ENCODE assay signal across 9 cellular contexts in the genomic region with DNA sequence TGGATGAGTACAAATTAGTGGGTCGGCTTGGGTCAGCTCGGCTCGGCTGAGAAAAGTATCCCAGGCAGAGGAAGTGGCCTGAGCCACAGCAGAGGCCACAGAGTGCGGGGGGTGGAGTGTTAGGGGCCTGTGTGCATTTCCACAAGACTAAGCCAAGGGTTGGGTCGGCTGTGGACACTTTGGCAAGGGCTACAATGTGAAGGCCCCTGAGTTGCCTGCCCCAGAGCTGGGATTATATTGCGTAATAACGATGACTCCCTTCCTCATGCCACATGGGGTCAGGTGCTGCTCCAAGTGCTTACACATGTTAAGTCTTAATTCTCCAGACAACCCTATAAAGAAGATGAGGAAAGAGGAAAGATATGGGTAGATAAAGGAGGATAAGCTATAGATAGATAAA. TPM values are rescaled to one million over a fixed set of nuclear protein-coding genes. Genes with fewer than 3 reads are reported as not detected.
DNase-seq lines count a peak whose midpoint lies in the region; FAIRE-seq and TF ChIP-seq lines count a peak whose summit lies in the region.
"Had no signal": no experiment of that assay in that cellular context is flagged by ENCODE, and none has a peak within 500 bp of the region (broad histone marks: within the 10 kb centered on the region; RNA-seq: fewer than 3 reads in every experiment).

No MANE protein-coding gene starts in this region.

- no peak overlapping the region for H3K18ac ChIP-seq in H1 (ENCODE audit: extremely low read depth, low read length)

- H3K9ac ChIP-seq in H1 (replicated peaks in 1 of 4; ENCODE audit: extremely low read depth in 1 of 4, low read depth in 3 of 4, low read length in 3 of 4) = no peak overlapping the region

- H3K23me2 ChIP-seq in H1 (ENCODE audit: low read depth, low read length) = no peaks in the 10 kb centered on the region

- H3K23ac ChIP-seq in H1 (ENCODE audit: insufficient read length) = no peak overlapping the region

- TF ChIP-seq POLR2A in H1 (IDR thresholded peaks at IDR 0.05; ENCODE audit: control extremely low read depth in 1 of 2, low read depth in 2 of 2, low read length in 2 of 2) = no peak

- no peak overlapping the region for H2AFZ ChIP-seq in H1 (ENCODE audit: low read length)

- H2BK5ac ChIP-seq in H1 (ENCODE audit: low read depth, low read length) = no peak overlapping the region

- no peak overlapping the region for H2BK15ac ChIP-seq in H1 (ENCODE audit: low read length)

- no peak overlapping the region for H4K91ac ChIP-seq in H1 (replicated peaks; ENCODE audit: insufficient read length, low read length)

- no peak overlapping the region for H3K27ac ChIP-seq in H1 (ENCODE audit: low read depth, low read length)

- H3K27ac Mint-ChIP-seq in osteocyte (ENCODE audit: unreplicated experiment) = peak overlapping the region; percentile 71

- H3K4me2 ChIP-seq in H1 (ENCODE audit: insufficient read depth in 1 of 2, low read depth in 2 of 2, low read length in 2 of 2) = no peak overlapping the region

- POLR2A ChIA-PET in H1 (lab: Charles Lee; ENCODE audit: partially characterized antibody) = no interaction called here

- H4K5ac ChIP-seq in H1 (ENCODE audit: insufficient read length, low read depth, low read length) = no peak overlapping the region

- no peak overlapping the region for H2BK12ac ChIP-seq in H1 (ENCODE audit: low read depth, low read length)

- FAIRE-seq in H1 (lab: Jason Lieb, UNC) = no peak
- FAIRE-seq: endothelial cell of umbilical vein had no signal

- no peak for TF ChIP-seq CTCF in H1 (IDR thresholded peaks at IDR 0.05; ENCODE audit: control extremely low read depth in 1 of 3, insufficient read depth in 1 of 3, low read depth in 1 of 3, low read length in 3 of 3)
- TF ChIP-seq CTCF in osteocyte (IDR thresholded peaks at IDR 0.05) = no peak

- H3K14ac ChIP-seq in H1 (ENCODE audit: insufficient read length) = no peak overlapping the region

- H3K4me1 ChIP-seq in H1 (replicated peaks in 1 of 4; ENCODE audit: control insufficient read depth in 3 of 4, insufficient read depth in 4 of 4, low read length in 3 of 4) = peaks cover 4 to 18% (median 6%) of the 10 kb centered on the region in 4 experiments

- no peaks in the 10 kb centered on the region for H3K36me3 Mint-ChIP-seq in osteocyte (ENCODE audit: unreplicated experiment)

- intact Hi-C loops in posterior cingulate gyrus (cut with DNase I) = no loop called here

- no peaks in the 10 kb centered on the region for H3K27me3 Mint-ChIP-seq in osteocyte (ENCODE audit: unreplicated experiment)

- H3K79me2 ChIP-seq in H1 (ENCODE audit: control insufficient read depth in 1 of 2, insufficient read depth in 2 of 2, low read length in 2 of 2) = 0 out of 4 replicates have a peak, but pooled peaks cover 0 to 2% of the 10 kb centered on the region in 2 experiments

- H2BK20ac ChIP-seq in H1 (ENCODE audit: low read length) = no peak overlapping the region

- H4K20me1 ChIP-seq in H1 (replicated peaks in 1 of 2; ENCODE audit: control insufficient read depth in 1 of 2, insufficient read depth in 2 of 2, low read length in 2 of 2) = peaks cover 2% of the 10 kb centered on the region in 2 experiments

- 93% methylated on average over 7 of the region's 7 CpGs; no CpG with 5 or more reads in 1 of the 2 experiments for WGBS in H1 (ENCODE audit: extremely low coverage in 1 of 2, insufficient coverage in 1 of 2, insufficient read length in 1 of 2, insufficient replicate concordance in 2 of 2, low coverage in 1 of 2, low lambda C conversion rate in 2 of 2, missing lambda C conversion rate in 1 of 2), 2 experiments

- H3K36me3 ChIP-seq in H1 (ENCODE audit: control insufficient read depth in 2 of 4, insufficient read depth in 4 of 4, low read length in 3 of 4) = no peaks in the 10 kb centered on the region

- no peak overlapping the region for H4K8ac ChIP-seq in H1 (ENCODE audit: extremely low read depth, insufficient read depth, low read length)

- no peak overlapping the region for H3K4ac ChIP-seq in H1 (replicated peaks; ENCODE audit: insufficient read length, low read depth, low read length)

- H3K4me3 Mint-ChIP-seq in osteocyte (ENCODE audit: unreplicated experiment) = no peak overlapping the region

- H3K56ac ChIP-seq in H1 (replicated peaks; ENCODE audit: insufficient read length, low read depth, low read length) = no peak overlapping the region

- H3K79me1 ChIP-seq in H1 (ENCODE audit: low read depth, low read length) = no peaks in the 10 kb centered on the region; the same call in 1 of the 2 replicates

- no peaks in the 10 kb centered on the region for H3K9me3 Mint-ChIP-seq in osteocyte (ENCODE audit: unreplicated experiment)

- no peaks in the 10 kb centered on the region for H3K9me3 ChIP-seq in H1 (ENCODE audit: insufficient read depth in 2 of 2, low read depth in 1 of 2, low read length in 1 of 2)

- H3K4me3 ChIP-seq in H1 (ENCODE audit: extremely low read depth in 1 of 4, insufficient read depth in 2 of 4, low read depth in 3 of 4, low read length in 4 of 4) = no peak overlapping the region

- CTCF ChIA-PET in H1 (lab: Charles Lee; ENCODE audit: partially characterized antibody) = interaction anchor here (0.7 to 24.3 kb wide), 13 partner anchors 11 to 161 kb away, joined by 3 to 240 read pairs (median 5); a partner anchor contains a TSS

- no peak overlapping the region for H2AK5ac ChIP-seq in H1 (ENCODE audit: low read depth, low read length)

- H3K4me1 Mint-ChIP-seq in osteocyte (ENCODE audit: unreplicated experiment) = peaks cover 76% of the 10 kb centered on the region

- TF ChIP-seq RAD21 in H1 (IDR thresholded peaks at IDR 0.05 in 1 of 2, conservative IDR thresholded peaks at IDR 0.05 in 1 of 2; ENCODE audit: low read depth in 2 of 2, low read length in 2 of 2) = no peak

- peak; percentile 62 for DNase-seq in CD1c-positive myeloid dendritic cell (ENCODE audit: extremely low spot score)
- peak; percentile 20 for DNase-seq in NCI-H226
- DNase-seq in H1 (ENCODE audit: low read depth in 1 of 2, low spot score in 2 of 2) = no peak
- peak; percentile 56 for DNase-seq in osteocyte (ENCODE audit: extremely low spot score, unreplicated experiment)
- no peak for DNase-seq in superior temporal gyrus (ENCODE audit: extremely low spot score)
- no peak for DNase-seq in mesenteric fat pad (ENCODE audit: low spot score)
- no peak for DNase-seq in posterior cingulate gyrus
- DNase-seq in iPS-NIHi11 (ENCODE audit: low spot score) = no peak

- no peak for TF ChIP-seq EP300 in H1 (IDR thresholded peaks at IDR 0.05; ENCODE audit: borderline replicate concordance in 1 of 2, low read depth in 2 of 2, low read length in 2 of 2)

- H2BK120ac ChIP-seq in H1 (replicated peaks; ENCODE audit: low read depth, low read length) = no peak overlapping the region

- H3K27me3 ChIP-seq in H1 (replicated peaks in 1 of 4; ENCODE audit: control insufficient read depth in 3 of 4, extremely low read depth in 1 of 4, insufficient read depth in 3 of 4, low read length in 3 of 4) = no peaks in the 10 kb centered on the region

TF ChIP-seq in H1, 55 proteins besides CTCF, POLR2A, EP300 and RAD21:
- TF ChIP-seq, protein P1, sequence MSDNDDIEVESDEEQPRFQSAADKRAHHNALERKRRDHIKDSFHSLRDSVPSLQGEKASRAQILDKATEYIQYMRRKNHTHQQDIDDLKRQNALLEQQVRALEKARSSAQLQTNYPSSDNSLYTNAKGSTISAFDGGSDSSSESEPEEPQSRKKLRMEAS (IDR thresholded peaks at IDR 0.05) = no peak
- peak; percentile 84 for TF ChIP-seq CEBPB (IDR thresholded peaks at IDR 0.05; ENCODE audit: low read depth, low read length)

RNA-seq across cellular contexts. Expression of a gene that starts 11.4 kb away (rescaled TPM):
- total RNA-seq in H1 (2021; fragmentation: NEBNext Ultra II Directional; extraction: Animal tissue kit (Norgen Biotek cat#: 25700)) = 64.0 and 64.6 TPM in 2 replicates
- polyA plus RNA-seq in H1 (2011; rRNA removed) = 30.7 and 48.1 TPM in 2 replicates
- 44.3 TPM for polyA plus RNA-seq in H1 (2011; cell fraction: cytosol; rRNA removed)
- polyA plus RNA-seq in H1 (2011; cell fraction: nucleus; rRNA removed) = 111 TPM
- polyA plus RNA-seq in H1 (2012, experiment 1 of 2) = 61.3 to 96.8 TPM (median 75.1 TPM) in 4 replicates
- 40.2 TPM for polyA plus RNA-seq in H1 (2012, experiment 2 of 2)
- 30.7 TPM for polyA plus RNA-seq in H1 (2013, experiment 1 of 2)
- 30.5 TPM for polyA plus RNA-seq in H1 (2013, experiment 2 of 2)
- polyA minus RNA-seq in H1 (2011; rRNA and poly(A)+ RNA removed) = 25.3 and 35.3 TPM in 2 replicates
- polyA minus RNA-seq in H1 (2011; cell fraction: cytosol; rRNA and poly(A)+ RNA removed) = 33.6 TPM
- polyA minus RNA-seq in H1 (2011; cell fraction: nucleus; rRNA and poly(A)+ RNA removed) = 41.0 TPM
- total RNA-seq in osteocyte = 136 and 157 TPM in 2 replicates
- 60.5 TPM for total RNA-seq in mesenteric fat pad

Comparison
In these comparisons a context has a peak if more than half of its experiments do, and no peak if none do; other contexts are left out.
1. DNase-seq: peak in CD1c-positive myeloid dendritic cell (single experiment), NCI-H226 (single experiment) and osteocyte (single experiment); none in H1 (0 of 2), superior temporal gyrus (single experiment), mesenteric fat pad (single experiment), posterior cingulate gyrus (0 of 10) and iPS-NIHi11 (single experiment).